In genomic region chr1:19596065-19596718, GRCh38 we compare ENCODE assay signal across 8 cellular contexts. TPM values are rescaled to one million over a fixed set of nuclear protein-coding genes. Genes with fewer than 3 reads are reported as not detected.
DNase-seq lines count a peak whose midpoint lies in the region; ATAC-seq and TF ChIP-seq lines count a peak whose summit lies in the region.

No MANE protein-coding gene starts in this region.

- H3K4me3 ChIP-seq in LNCaP clone FGC (ENCODE audit: low read depth, low read length): peak overlapping the region; percentile 70
- peak overlapping the region; percentile 87 for H3K4me3 ChIP-seq in left ventricle myocardium inferior
- peak overlapping the region; percentile 86 for H3K4me3 ChIP-seq in retinal pigment epithelial cell (ENCODE audit: low read length)

- peaks cover 54% of the 10 kb centered on the region for H3K4me1 ChIP-seq in left ventricle myocardium inferior

- H3K9me3 ChIP-seq in left ventricle myocardium inferior (replicated peaks): no peaks in the 10 kb centered on the region

- ATAC-seq in GM18868 (IDR thresholded peaks at IDR 0.05; ENCODE audit: unreplicated experiment) (no peak), GM19023 (IDR thresholded peaks at IDR 0.05; ENCODE audit: unreplicated experiment) (no peak)

- intact Hi-C loops in left ventricle myocardium inferior (cut with micrococcal nuclease): no loop called here

- DNase-seq in DMS114 treated with DMSO at 0.1 percent for 48 hours (lab: John Stamatoyannopoulos, UW; ENCODE audit: unreplicated experiment) (peak; percentile 47), LNCaP clone FGC (ENCODE audit: low read depth) (no peak), activated T-helper 1 cell treated with Interleukin-2 at 50 U/mL for 16 hours (ENCODE audit: low read depth) (peak; percentile 2), left ventricle myocardium inferior (no peak), retinal pigment epithelial cell (ENCODE audit: low read depth) (peak; percentile 9), AML-193 (lab: John Stamatoyannopoulos, UW) (no peak)

- TF ChIP-seq CTCF in LNCaP clone FGC (IDR thresholded peaks at IDR 0.05; ENCODE audit: control insufficient read depth, extremely low read depth, insufficient read depth) (no peak), left ventricle myocardium inferior (IDR thresholded peaks at IDR 0.05; ENCODE audit: borderline replicate concordance) (no peak), retinal pigment epithelial cell (conservative IDR thresholded peaks at IDR 0.05; ENCODE audit: low read depth, low read length) (no peak)

- no peaks in the 10 kb centered on the region for H3K27me3 ChIP-seq in left ventricle myocardium inferior (ENCODE audit: low read depth)

- peak overlapping the region; percentile 96 for H3K27ac ChIP-seq in left ventricle myocardium inferior (replicated peaks)

- H3K36me3 ChIP-seq in left ventricle myocardium inferior: no peaks in the 10 kb centered on the region

RNA-seq across cellular contexts. Expression of gene NBL1, which starts 47.9 kb away (rescaled TPM):
- total RNA-seq in left ventricle myocardium inferior: 30.0 TPM

Comparison
In these comparisons a context has a peak if more than half of its experiments do, and no peak if none do; other contexts are left out.
1. DNase-seq: peak in DMS114 treated with DMSO at 0.1 percent for 48 hours (single experiment), activated T-helper 1 cell treated with Interleukin-2 at 50 U/mL for 16 hours (single experiment) and retinal pigment epithelial cell (single experiment); none in LNCaP clone FGC (single experiment), left ventricle myocardium inferior (single experiment) and AML-193 (0 of 2).
2. Peak in every context shown above with its lines, with median percentiles within 50 percentile points of each other: H3K4me3 ChIP-seq.